ENCODE assay signal across 9 cellular contexts in the genomic region with DNA sequence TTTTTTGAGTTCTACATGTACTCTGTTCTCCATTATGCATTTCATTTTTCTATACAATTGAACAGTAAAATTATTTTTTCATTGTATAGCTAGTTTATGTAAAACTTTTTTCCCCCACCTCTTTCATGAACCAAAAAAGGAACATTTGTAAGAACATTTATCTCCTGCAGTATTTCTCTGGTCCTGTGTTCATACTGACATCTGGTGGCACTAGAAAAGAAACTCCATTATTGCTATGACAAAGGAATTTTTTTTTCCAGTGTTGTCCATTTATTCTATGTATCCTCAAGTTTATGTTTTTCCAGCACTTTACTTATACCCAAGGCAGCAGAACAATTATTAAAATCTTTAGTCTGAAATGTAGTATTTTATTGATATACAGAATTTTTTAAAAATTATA. TPM values are rescaled to one million over a fixed set of nuclear protein-coding genes. Genes with fewer than 3 reads are reported as not detected.
DNase-seq lines count a peak whose midpoint lies in the region; ATAC-seq and TF ChIP-seq lines count a peak whose summit lies in the region.
"Had no signal": no experiment of that assay in that cellular context is flagged by ENCODE, and none has a peak within 500 bp of the region (broad histone marks: within the 10 kb centered on the region; RNA-seq: fewer than 3 reads in every experiment).

No MANE protein-coding gene starts in this region.

- no peaks in the 10 kb centered on the region for H3K36me3 ChIP-seq in uterus

- H3K9me3 Mint-ChIP-seq in HFFc6: peaks cover 6% of the 10 kb centered on the region

- H3K27me3 ChIP-seq in uterus: no peaks in the 10 kb centered on the region

- peaks cover 26% of the 10 kb centered on the region for H3K4me1 Mint-ChIP-seq in HFFc6 (ENCODE audit: low read depth)

- no peaks in the 10 kb centered on the region; the same call in 1 of the 2 replicates for H3K27me3 Mint-ChIP-seq in HFFc6 (ENCODE audit: insufficient read depth)

- no peak overlapping the region for H3K4me3 ChIP-seq in uterus
- H3K4me3 ChIP-seq: psoas muscle had no signal

- TF ChIP-seq POLR2A in uterus (IDR thresholded peaks at IDR 0.05): no peak

- ATAC-seq in GM21717 (IDR thresholded peaks at IDR 0.05; ENCODE audit: unreplicated experiment): no peak
- no peak for ATAC-seq in GM18907 (IDR thresholded peaks at IDR 0.05; ENCODE audit: unreplicated experiment)
- ATAC-seq: psoas muscle had no signal

- DNase-seq in AML-193 (lab: John Stamatoyannopoulos, UW) (peak; percentile 10 to 56), HFFc6 (peak; percentile 40), SKM-1 treated with dmso at 0.1 percent for 144 hours (lab: John Stamatoyannopoulos, UW; ENCODE audit: unreplicated experiment) (peak; percentile 12), iris pigment epithelial cell (ENCODE audit: low read depth) (peak; percentile 55), uterus (no peak)
- no peak for DNase-seq in effector CD8-positive, alpha-beta T cell (lab: John Stamatoyannopoulos, UW)
- DNase-seq: psoas muscle had no signal

- peaks cover 18% of the 10 kb centered on the region for H3K36me3 Mint-ChIP-seq in HFFc6 (ENCODE audit: low read depth)

- TF ChIP-seq CTCF in HFFc6 (IDR thresholded peaks at IDR 0.05) (peak; percentile 80), uterus (IDR thresholded peaks at IDR 0.05) (peak in 1 of 4 experiments; percentile 15)

- no peak overlapping the region for H3K4me3 Mint-ChIP-seq in HFFc6

- H3K27ac Mint-ChIP-seq in HFFc6: no peak overlapping the region

- H3K9me3 ChIP-seq in uterus: no peaks in the 10 kb centered on the region
- H3K9me3 ChIP-seq: psoas muscle had no signal

- no peaks in the 10 kb centered on the region for H3K4me1 ChIP-seq in uterus
- H3K4me1 ChIP-seq: psoas muscle had no signal

- H3K27ac ChIP-seq in uterus: no peak overlapping the region
- H3K27ac ChIP-seq: psoas muscle had no signal

- intact Hi-C loops in uterus (cut with DNase I; ENCODE audit: low total_unique reads): no loop called here

RNA-seq across cellular contexts. Expression of a gene that starts 27.4 kb away (rescaled TPM):
- total RNA-seq in HFFc6 (2021; fragmentation: NEBNext Ultra II Directional; extraction: Animal tissue kit (Norgen Biotek cat#: 25700)): 1 to 10 TPM; 4.7 to 7.2 (median 5.4) TPM
- total RNA-seq in uterus: 1 to 10 TPM in 3 of 4 donors, under 1 TPM in 1; 0.51 to 5.3 (median 2.9) TPM

RNA-seq across cellular contexts. Expression of a gene that starts 46.6 kb away (rescaled TPM):
- 10 to 100 TPM; 15.7 to 22.0 (median 17.3) TPM for total RNA-seq in HFFc6 (2021; fragmentation: NEBNext Ultra II Directional; extraction: Animal tissue kit (Norgen Biotek cat#: 25700))
- total RNA-seq in uterus: 10 to 100 TPM in 2 of 4 donors, 1 to 10 TPM in 2; 5.4 to 68.8 (median 16.8) TPM

RNA-seq across cellular contexts. Expression of a gene that starts 46.7 kb away (rescaled TPM):
- total RNA-seq in HFFc6 (2021; fragmentation: NEBNext Ultra II Directional; extraction: Animal tissue kit (Norgen Biotek cat#: 25700)): 100 to 1,000 TPM in 1 of 6 experiments, 10 to 100 TPM in 5; 86.0 to 102 (median 93.7) TPM
- total RNA-seq in uterus: 100 to 1,000 TPM in 2 of 4 donors, 10 to 100 TPM in 2; 30.2 to 125 (median 74.6) TPM

Comparison
In these comparisons a context has a peak if more than half of its experiments do, and no peak if none do; other contexts are left out.
1. DNase-seq: peak in AML-193 (2 of 2), HFFc6 (single experiment), SKM-1 treated with dmso at 0.1 percent for 144 hours (single experiment) and iris pigment epithelial cell (single experiment); none in uterus (0 of 2) and effector CD8-positive, alpha-beta T cell (single experiment).